Comparison of ENCODE assay signal across 8 cellular contexts in the genomic region with DNA sequence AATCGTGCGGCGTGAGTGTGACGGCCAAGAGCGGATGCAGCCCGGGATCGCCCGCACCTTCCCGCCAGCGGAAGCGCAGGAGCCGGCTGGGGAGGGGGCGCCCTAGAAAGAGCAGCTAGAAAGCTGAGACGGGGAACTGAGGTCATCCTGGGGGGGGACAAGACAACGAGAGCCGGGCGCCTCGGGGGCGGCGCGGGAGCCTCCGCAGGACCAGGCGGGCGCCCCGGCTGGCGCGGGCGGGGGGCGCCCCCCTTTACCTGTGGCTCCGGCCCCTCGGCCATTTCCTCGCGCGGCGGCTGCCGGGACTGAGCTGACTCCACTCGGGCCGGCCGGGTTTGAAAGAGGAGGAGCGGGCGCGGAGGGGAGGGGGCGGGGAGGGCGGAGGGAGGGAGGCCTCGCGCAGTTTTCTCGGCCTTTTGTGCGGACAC. TPM values are rescaled to one million over a fixed set of nuclear protein-coding genes. Genes with fewer than 3 reads are reported as not detected.
A peak's percentile ranks its signal among the peaks of the same experiment; 100 is the strongest.
DNase-seq lines count a peak whose midpoint lies in the region; ATAC-seq, FAIRE-seq and TF ChIP-seq lines count a peak whose summit lies in the region.
"Not testable (repeated sequence)": the region's sequence is repeated elsewhere in the genome, so short reads cannot be mapped to it uniquely, and the experiment has no call there.

No MANE protein-coding gene starts in this region.

- not testable (repeated sequence) for FAIRE-seq in bronchial epithelial cell (lab: Jason Lieb, UNC)

- intact Hi-C loops in right cardiac atrium (cut with DNase I), result not testable (repeated sequence)

- H3K4me3 ChIP-seq in WERI-Rb-1 (ENCODE audit: low read depth, low read length), result peak overlapping the region; percentile 79
- H3K4me3 ChIP-seq in bronchial epithelial cell (ENCODE audit: low read depth, low read length), result peak overlapping the region; percentile 63
- peak overlapping the region; percentile 99 for H3K4me3 ChIP-seq in right cardiac atrium (ENCODE audit: low read length)
- H3K4me3 ChIP-seq in neutrophil (ENCODE audit: low read depth in 1 of 2, low read length in 1 of 2), result peak overlapping the region; percentile 87 to 93
- peak overlapping the region; percentile 88 for H3K4me3 ChIP-seq in urinary bladder (ENCODE audit: low read depth, low read length)

- WGBS in right cardiac atrium, result under 1% methylated on average over 45 of the region's 48 CpGs
- 2% methylated on average over 47 of the region's 48 CpGs for WGBS in urinary bladder

- not testable (repeated sequence) for H3K27me3 ChIP-seq in WERI-Rb-1 (ENCODE audit: insufficient read depth, low read depth, severe bottlenecking); bronchial epithelial cell (ENCODE audit: control insufficient read depth, insufficient read depth, low read length); right cardiac atrium (ENCODE audit: control insufficient read depth, insufficient read depth); neutrophil

- peak overlapping the region; percentile 95 for H3K27ac ChIP-seq in WERI-Rb-1
- peak overlapping the region; percentile 99 for H3K27ac ChIP-seq in right cardiac atrium (ENCODE audit: low read length)
- peak overlapping the region; percentile 91 for H3K27ac ChIP-seq in neutrophil
- peak overlapping the region; percentile 59 for H3K27ac ChIP-seq in urinary bladder (ENCODE audit: low read depth)

- H3K4me1 ChIP-seq in right cardiac atrium (ENCODE audit: control insufficient read depth, insufficient read depth, low read length); urinary bladder (ENCODE audit: insufficient read depth): not testable (repeated sequence)
- peaks cover 42 to 56% of the 10 kb centered on the region in 2 experiments for H3K4me1 ChIP-seq in neutrophil (ENCODE audit: control insufficient read depth in 1 of 2, insufficient read depth in 1 of 2, low read depth in 1 of 2, low read length in 1 of 2)

- not testable (repeated sequence) for TF ChIP-seq CTCF in GM10266 (IDR thresholded peaks at IDR 0.05; ENCODE audit: control insufficient read depth, insufficient read depth, low read depth, missing control alignments); WERI-Rb-1 (IDR thresholded peaks at IDR 0.05; ENCODE audit: low read depth, low read length); bronchial epithelial cell (IDR thresholded peaks at IDR 0.05; ENCODE audit: insufficient read depth, low read length, severe bottlenecking); neutrophil (IDR thresholded peaks at IDR 0.05)

- not testable (repeated sequence) for H3K36me3 ChIP-seq in WERI-Rb-1; bronchial epithelial cell (ENCODE audit: control insufficient read depth, insufficient read depth, low read length); neutrophil; urinary bladder (ENCODE audit: insufficient read depth)

- not testable (repeated sequence) for H3K9me3 ChIP-seq in WERI-Rb-1 (ENCODE audit: severe bottlenecking); right cardiac atrium (ENCODE audit: control insufficient read depth, low read length); neutrophil

- ATAC-seq in HG02759 (IDR thresholded peaks at IDR 0.05; ENCODE audit: unreplicated experiment), result peak; percentile 37
- ATAC-seq in right cardiac atrium, result peak; percentile 79

- DNase-seq in GM10266 (ENCODE audit: extremely low spot score) (peak; percentile 75), NCI-H1436 (lab: John Stamatoyannopoulos, UW) (peak; percentile 31), WERI-Rb-1 (peak; percentile 80), right cardiac atrium (peak; percentile 61 to 88 (median 87))
- DNase-seq in bronchial epithelial cell (ENCODE audit: low read depth), result not testable (repeated sequence)

RNA-seq across cellular contexts. Expression of a gene that starts 56.8 kb away (rescaled TPM):
- total RNA-seq in bronchial epithelial cell, result not detected in 2 replicates
- total RNA-seq in right cardiac atrium, result 10 to 100 TPM; 15.7 to 40.5 (median 31.3) TPM
- polyA plus RNA-seq in right cardiac atrium, result 40.4 TPM
- total RNA-seq in urinary bladder, result not detected
- polyA plus RNA-seq in urinary bladder, result not detected

Comparison
In these comparisons a context has a peak if more than half of its experiments do, and no peak if none do; other contexts are left out.
1. RNA of a gene that starts 56.8 kb away (total RNA-seq): 15.7 to 40.5 TPM in right cardiac atrium; not detected in bronchial epithelial cell and not detected in urinary bladder (single experiment); every median in the first group is over 10 times any median in the second.
2. Peak in every context shown above with its lines, with median percentiles within 50 percentile points of each other: H3K27ac ChIP-seq and H3K4me3 ChIP-seq.